In genomic region chr3:156673732-156674045, GRCh38 we compare ENCODE assay signal across 7 cellular contexts. TPM values are rescaled to one million over a fixed set of nuclear protein-coding genes. Genes with fewer than 3 reads are reported as not detected.
DNase-seq lines count a peak whose midpoint lies in the region; ATAC-seq and TF ChIP-seq lines count a peak whose summit lies in the region.

No MANE protein-coding gene starts in this region.

- TF ChIP-seq CTCF in HFF-Myc (IDR thresholded peaks at IDR 0.05; ENCODE audit: low read depth, low read length, missing control alignments): no peak

- peaks cover 18% of the 10 kb centered on the region for H3K36me3 Mint-ChIP-seq in activated T-helper 1 cell treated with anti-CD3 and anti-CD28 coated beads, Interleukin-12 subunit alpha, Interleukin-12 subunit beta, Interleukin-2, Interleukin-4 antibody, amounts not matched to agents 30 ng/mL and 10 ng/mL and 1 ng/mL, durations not matched to agents 14 hours and 24 hours and 36 hours (ENCODE audit: low read depth)
- peaks cover 26% of the 10 kb centered on the region for H3K36me3 Mint-ChIP-seq in stimulated activated memory B cell treated with anti-CD40 and anti-IgM and Interleukin-4, amounts not matched to agents 10 μg/mL and 1 μg/mL and 100 μg/mL, for 72 hours

- H3K4me1 Mint-ChIP-seq in activated T-helper 1 cell treated with anti-CD3 and anti-CD28 coated beads, Interleukin-12 subunit alpha, Interleukin-12 subunit beta, Interleukin-2, Interleukin-4 antibody, amounts not matched to agents 30 ng/mL and 10 ng/mL and 1 ng/mL, durations not matched to agents 14 hours and 24 hours and 36 hours (ENCODE audit: low read depth): peaks cover 52% of the 10 kb centered on the region
- H3K4me1 Mint-ChIP-seq in stimulated activated memory B cell treated with anti-CD40 and anti-IgM and Interleukin-4, amounts not matched to agents 10 μg/mL and 1 μg/mL and 100 μg/mL, for 72 hours: peaks cover 33% of the 10 kb centered on the region

- peak overlapping the region; percentile 95 for H3K4me3 Mint-ChIP-seq in activated T-helper 1 cell treated with anti-CD3 and anti-CD28 coated beads, Interleukin-12 subunit alpha, Interleukin-12 subunit beta, Interleukin-2, Interleukin-4 antibody, amounts not matched to agents 30 ng/mL and 10 ng/mL and 1 ng/mL, durations not matched to agents 14 hours and 24 hours and 36 hours
- H3K4me3 Mint-ChIP-seq in stimulated activated memory B cell treated with anti-CD40 and anti-IgM and Interleukin-4, amounts not matched to agents 10 μg/mL and 1 μg/mL and 100 μg/mL, for 72 hours: peak overlapping the region; percentile 97

- intact Hi-C loops in activated T-helper 1 cell treated with anti-CD3 and anti-CD28 coated beads, Interleukin-12 subunit alpha, Interleukin-12 subunit beta, Interleukin-2, Interleukin-4 antibody, amounts not matched to agents 30 ng/mL and 10 ng/mL and 1 ng/mL, durations not matched to agents 14 hours and 24 hours and 36 hours (cut with micrococcal nuclease): loop anchor here (1.0 to 10.0 kb wide), 12 partner anchors 29 to 819 kb away; partner anchors contain the start of genes CCNL1, SLC33A1 and SSR3

- peak overlapping the region; percentile 83 for H3K4me3 ChIP-seq in HFF-Myc (replicated peaks; ENCODE audit: low read depth, low read length)
- peak overlapping the region; percentile 82 for H3K4me3 ChIP-seq in iPS-11a (ENCODE audit: low read depth, low read length)

- H3K27ac Mint-ChIP-seq in activated T-helper 1 cell treated with anti-CD3 and anti-CD28 coated beads, Interleukin-12 subunit alpha, Interleukin-12 subunit beta, Interleukin-2, Interleukin-4 antibody, amounts not matched to agents 30 ng/mL and 10 ng/mL and 1 ng/mL, durations not matched to agents 14 hours and 24 hours and 36 hours: peak overlapping the region; percentile 98
- peak overlapping the region; percentile 62 for H3K27ac Mint-ChIP-seq in stimulated activated memory B cell treated with anti-CD40 and anti-IgM and Interleukin-4, amounts not matched to agents 10 μg/mL and 1 μg/mL and 100 μg/mL, for 72 hours

- no peaks in the 10 kb centered on the region for H3K27me3 Mint-ChIP-seq in activated T-helper 1 cell treated with anti-CD3 and anti-CD28 coated beads, Interleukin-12 subunit alpha, Interleukin-12 subunit beta, Interleukin-2, Interleukin-4 antibody, amounts not matched to agents 30 ng/mL and 10 ng/mL and 1 ng/mL, durations not matched to agents 14 hours and 24 hours and 36 hours (ENCODE audit: insufficient read depth)
- H3K27me3 Mint-ChIP-seq in stimulated activated memory B cell treated with anti-CD40 and anti-IgM and Interleukin-4, amounts not matched to agents 10 μg/mL and 1 μg/mL and 100 μg/mL, for 72 hours: no peaks in the 10 kb centered on the region

- DNase-seq in HFF-Myc (ENCODE audit: extremely low read depth, low read depth) (no peak), H4 (ENCODE audit: low spot score) (no peak), midbrain (lab: John Stamatoyannopoulos, UW) (no peak), mesenteric fat pad (ENCODE audit: low spot score) (no peak)
- DNase-seq in activated T-helper 1 cell treated with anti-CD3 and anti-CD28 coated beads, Interleukin-12 subunit alpha, Interleukin-12 subunit beta, Interleukin-2, Interleukin-4 antibody, amounts not matched to agents 30 ng/mL and 10 ng/mL and 1 ng/mL, durations not matched to agents 14 hours and 24 hours and 36 hours (ENCODE audit: low spot score): no peak

- no peak for ATAC-seq in stimulated activated memory B cell treated with anti-CD40 and anti-IgM and Interleukin-4, amounts not matched to agents 10 μg/mL and 1 μg/mL and 100 μg/mL, for 72 hours

- H3K9me3 Mint-ChIP-seq in activated T-helper 1 cell treated with anti-CD3 and anti-CD28 coated beads, Interleukin-12 subunit alpha, Interleukin-12 subunit beta, Interleukin-2, Interleukin-4 antibody, amounts not matched to agents 30 ng/mL and 10 ng/mL and 1 ng/mL, durations not matched to agents 14 hours and 24 hours and 36 hours: no peaks in the 10 kb centered on the region
- H3K9me3 Mint-ChIP-seq in stimulated activated memory B cell treated with anti-CD40 and anti-IgM and Interleukin-4, amounts not matched to agents 10 μg/mL and 1 μg/mL and 100 μg/mL, for 72 hours: no peaks in the 10 kb centered on the region

RNA-seq across cellular contexts. Expression of gene TIPARP, which starts 0.7 kb away (rescaled TPM):
- total RNA-seq in activated T-helper 1 cell treated with anti-CD3 and anti-CD28 coated beads, Interleukin-12 subunit alpha, Interleukin-12 subunit beta, Interleukin-2, Interleukin-4 antibody, amounts not matched to agents 30 ng/mL and 10 ng/mL and 1 ng/mL, durations not matched to agents 14 hours and 24 hours and 36 hours: 20.8 and 21.9 TPM in 2 replicates
- total RNA-seq in H4 (2014; rRNA removed; shearing (Covaris generic)): 43.2 and 45.4 TPM in 2 replicates
- 88.9 TPM for total RNA-seq in mesenteric fat pad
